ENCODE assay signal across 23 cellular contexts in genomic region chr15:33396457-33396856, GRCh38.
"Had no signal": no experiment of that assay in that cellular context is flagged by ENCODE, and none has a peak within 500 bp of the region (broad histone marks: within the 10 kb centered on the region; RNA-seq: fewer than 3 reads in every experiment).

No MANE protein-coding gene starts in this region.

- ATAC-seq: Right ventricle myocardium inferior, SK-N-SH treated with all-trans-retinoic acid at 6 μM for 48 hours had no signal

- H3K27me3 ChIP-seq: Peyer's patch, SJCRH30 had no signal

- H3K4me3 ChIP-seq: PC-9, Peyer's patch, SJCRH30 had no signal

- H3K4me1 ChIP-seq: Peyer's patch had no signal

- H3K9me3 ChIP-seq: Peyer's patch, SJCRH30 had no signal

- DNase-seq: KBM-7; MV-4-11; NCI-H1048; NCI-H1105; NCI-H1436 treated with DMSO at 0.1 percent for 48 hours; NCI-H1694; NCI-H1930; NCI-H2081; NCI-H2107; NCI-H2171; NCI-H226; NCI-H446; NCI-H510A; NCI-H524 treated with DMSO at 0.1 percent for 48 hours; NCI-H69; NCI-H774; NK-92 treated with Interleukin-12 subunit alpha and Interleukin-12 subunit beta, amount 100 ng/mL, for 24 hours; PC-9; Peyer's patch; SHP77 treated with DMSO at 0.1 percent for 48 hours had no signal

- H3K27ac ChIP-seq: PC-9, Peyer's patch, SJCRH30 had no signal

- H3K36me3 ChIP-seq: Peyer's patch, SJCRH30 had no signal
